In genomic region chr22:27146871-27147591, GRCh38 we compare ENCODE assay signal across 2 cellular contexts.
TF ChIP-seq lines count a peak whose summit lies in the region.

No MANE protein-coding gene starts in this region.

TF ChIP-seq in IMR-90, 13 proteins besides CTCF, POLR2A, EP300 and RAD21 (continued from another document):
- TF ChIP-seq CEBPB (IDR thresholded peaks at IDR 0.05; ENCODE audit: low read depth, low read length) = no peak
- TF ChIP-seq MXI1 (IDR thresholded peaks at IDR 0.05; ENCODE audit: borderline replicate concordance, low read depth, low read length) = no peak

TF ChIP-seq in neural cell, 6 proteins besides CTCF, POLR2A, EP300 and RAD21 (continued from another document):
- no peak for TF ChIP-seq SMC3 (conservative IDR thresholded peaks at IDR 0.05; ENCODE audit: poor library complexity)
TF ChIP-seq in neural cell: peak in this region for 0.
